Comparison of ENCODE assay signal across 23 cellular contexts in genomic region chr21:35309316-35309715, GRCh38.
"Had no signal": no experiment of that assay in that cellular context is flagged by ENCODE, and none has a peak within 500 bp of the region (broad histone marks: within the 10 kb centered on the region; RNA-seq: fewer than 3 reads in every experiment).

No MANE protein-coding gene starts in this region.

- H3K4me1 ChIP-seq: adrenal gland, Peyer's patch had no signal

- H3K36me3 ChIP-seq: adrenal gland, brain microvascular endothelial cell, cardiac muscle cell, Peyer's patch had no signal

- H3K9ac ChIP-seq: KMS-11 had no signal

- H3K9me3 ChIP-seq: adrenal gland, Peyer's patch had no signal

- DNase-seq: activated B cell treated with CpG ODN at 0.5 μM for 24 hours; activated CD4-positive, alpha-beta memory T cell treated with anti-CD3 and anti-CD28 coated beads for 36 hours; activated CD4-positive, alpha-beta T cell treated with anti-CD3 and anti-CD28 coated beads for 1 hour; activated CD4-positive, alpha-beta T cell treated with anti-CD3 and anti-CD28 coated beads, Interleukin-2, amount 10 ng/mL, durations not matched to agents 7 days and 5 days; activated CD8-positive, alpha-beta memory T cell treated with anti-CD3 and anti-CD28 coated beads for 24 hours; activated naive CD4-positive, alpha-beta T cell treated with anti-CD3 and anti-CD28 coated beads, Interleukin-2, amount 50 U/mL, for 16 hours; activated naive CD8-positive, alpha-beta T cell treated with anti-CD3 and anti-CD28 coated beads, Interleukin-2, amount 10 ng/mL, durations not matched to agents 7 days and 5 days; activated T-cell treated with anti-CD3 and anti-CD28 coated beads, Interleukin-2, amount 50 U/mL, for 4 hours; adrenal gland; aorta; brain microvascular endothelial cell; NCI-H1092; NCI-H1417; NCI-H1694; NCI-H2029; NCI-H510A treated with DMSO at 0.1 percent for 48 hours; NCI-H69; Peyer's patch; SIG-M5; T-helper 17 cell; T1000 had no signal

- H3K4me3 ChIP-seq: adrenal gland, cardiac muscle cell, Peyer's patch had no signal

- H3K27ac ChIP-seq: adrenal gland, brain microvascular endothelial cell, cardiac muscle cell, KMS-11, Peyer's patch had no signal

- H3K27me3 ChIP-seq: adrenal gland, brain microvascular endothelial cell, Peyer's patch had no signal

- H3K4me2 ChIP-seq: KMS-11 had no signal
